1 cellular context compared by ENCODE assay signal in the genomic region with DNA sequence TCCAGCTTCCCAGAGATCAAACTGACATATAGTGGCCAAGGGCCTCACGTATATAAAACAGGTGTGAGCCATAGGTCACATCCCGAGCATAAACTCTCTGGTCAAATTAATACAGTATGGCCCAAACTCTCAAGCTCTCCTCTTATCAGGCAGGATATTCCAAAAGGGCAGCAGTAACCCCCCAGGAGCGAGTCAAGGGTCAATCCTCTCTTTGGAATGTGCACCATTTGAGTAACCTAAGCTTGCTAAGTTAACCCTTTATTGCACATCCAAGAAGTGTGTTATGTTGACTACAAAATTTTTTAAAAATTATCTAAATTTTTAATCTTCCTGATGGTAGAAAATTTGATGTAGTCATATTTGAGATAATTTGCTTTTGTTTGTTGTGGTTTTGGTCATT.
TF ChIP-seq lines count a peak whose summit lies in the region.

No MANE protein-coding gene starts in this region.

TF ChIP-seq in WTC11, 78 proteins besides CTCF, POLR2A, EP300 and RAD21 (continued from another document):
- TF ChIP-seq, protein P1, sequence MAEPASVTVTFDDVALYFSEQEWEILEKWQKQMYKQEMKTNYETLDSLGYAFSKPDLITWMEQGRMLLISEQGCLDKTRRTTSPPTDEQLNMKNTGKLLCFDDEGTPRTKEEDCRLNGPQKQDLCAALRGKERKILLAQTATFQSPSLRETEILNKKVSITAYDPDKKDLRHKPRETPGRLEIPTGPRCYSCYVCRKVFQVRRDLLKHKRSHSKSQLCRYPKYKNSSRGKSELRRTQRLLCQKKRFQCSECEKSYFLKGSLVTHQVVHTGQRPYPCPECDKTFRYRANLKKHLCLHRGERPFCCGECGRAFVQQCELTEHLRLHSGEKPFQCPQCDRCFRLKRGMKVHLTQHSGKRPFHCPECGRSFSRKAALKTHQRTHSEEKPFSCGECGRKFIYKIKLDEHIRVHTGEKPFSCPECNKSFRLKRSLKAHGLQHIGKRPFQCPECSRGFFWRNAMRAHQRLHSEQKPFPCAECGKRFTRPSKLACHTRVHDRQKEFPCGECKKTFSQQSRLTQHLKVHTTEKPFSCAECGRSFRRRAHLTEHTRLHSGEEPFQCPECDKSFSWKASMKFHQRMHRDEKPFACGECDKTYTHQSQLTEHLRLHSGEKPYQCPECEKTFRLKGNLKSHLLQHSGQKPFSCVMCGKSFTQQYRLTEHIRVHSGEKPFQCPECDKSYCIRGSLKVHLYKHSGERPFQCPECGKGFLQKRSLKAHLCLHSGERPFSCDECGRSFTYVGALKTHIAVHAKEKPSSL (CRISPR knock-in tag; conservative IDR thresholded peaks at IDR 0.05), result no peak
- TF ChIP-seq, protein P2, sequence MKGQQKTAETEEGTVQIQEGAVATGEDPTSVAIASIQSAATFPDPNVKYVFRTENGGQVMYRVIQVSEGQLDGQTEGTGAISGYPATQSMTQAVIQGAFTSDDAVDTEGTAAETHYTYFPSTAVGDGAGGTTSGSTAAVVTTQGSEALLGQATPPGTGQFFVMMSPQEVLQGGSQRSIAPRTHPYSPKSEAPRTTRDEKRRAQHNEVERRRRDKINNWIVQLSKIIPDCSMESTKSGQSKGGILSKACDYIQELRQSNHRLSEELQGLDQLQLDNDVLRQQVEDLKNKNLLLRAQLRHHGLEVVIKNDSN (CRISPR knock-in tag; IDR thresholded peaks at IDR 0.05), result no peak
- TF ChIP-seq NR1H2 (CRISPR knock-in tag; IDR thresholded peaks at IDR 0.05), result no peak
